Comparison of ENCODE assay signal across 8 cellular contexts in genomic region chr16:81808933-81809480, GRCh38. TPM values are rescaled to one million over a fixed set of nuclear protein-coding genes. Genes with fewer than 3 reads are reported as not detected.
DNase-seq lines count a peak whose midpoint lies in the region; ATAC-seq and TF ChIP-seq lines count a peak whose summit lies in the region.

No MANE protein-coding gene starts in this region.

- peak overlapping the region; percentile 89 for H3K27ac ChIP-seq in OCI-LY3 (ENCODE audit: low read length)

- peaks cover 33% of the 10 kb centered on the region for H3K36me3 ChIP-seq in OCI-LY3 (replicated peaks; ENCODE audit: low read depth, low read length)

- TF ChIP-seq CTCF in OCI-LY3 (IDR thresholded peaks at IDR 0.05; ENCODE audit: low read depth, low read length) = no peak

- H3K27me3 ChIP-seq in OCI-LY3 (ENCODE audit: low read depth, low read length) = no peaks in the 10 kb centered on the region

- peaks cover 91% of the 10 kb centered on the region for H3K79me2 ChIP-seq in OCI-LY3 (ENCODE audit: low read length)

- ATAC-seq in HG02885 (IDR thresholded peaks at IDR 0.05; ENCODE audit: poor library complexity, unreplicated experiment) = peak; percentile 79
- peak; percentile 88 to 89 for ATAC-seq in stimulated activated naive B cell treated with anti-CD40 and anti-IgM and Interleukin-4, amounts not matched to agents 10 μg/mL and 1 μg/mL and 100 μg/mL, for 72 hours (replicated peaks)

- intact Hi-C loops in activated CD4-positive, alpha-beta T cell treated with anti-CD3 and anti-CD28 coated beads, Interleukin-2, amount 10 ng/mL, durations not matched to agents 24 days and 14 days (cut with micrococcal nuclease) = no loop called here

- peaks cover 1% of the 10 kb centered on the region for H3K36me3 Mint-ChIP-seq in activated CD4-positive, alpha-beta T cell treated with anti-CD3 and anti-CD28 coated beads, Interleukin-2, amount 10 ng/mL, durations not matched to agents 24 days and 14 days (ENCODE audit: low read depth)
- peaks cover 66 to 90% of the 10 kb centered on the region in 2 donors for H3K36me3 Mint-ChIP-seq in stimulated activated naive B cell treated with anti-CD40 and anti-IgM and Interleukin-4, amounts not matched to agents 10 μg/mL and 1 μg/mL and 100 μg/mL, for 72 hours

- peaks cover 2% of the 10 kb centered on the region; the same call in 1 of the 2 replicates for H3K9me3 ChIP-seq in OCI-LY3 (ENCODE audit: insufficient read depth, low read length)

- no peak overlapping the region for H2AFZ ChIP-seq in OCI-LY3 (ENCODE audit: low read depth, low read length)

- H4K20me1 ChIP-seq in OCI-LY3 (ENCODE audit: insufficient read depth, low read length) = peaks cover 62% of the 10 kb centered on the region

- peaks cover 83% of the 10 kb centered on the region for H3K4me1 ChIP-seq in OCI-LY3 (ENCODE audit: low read length)

- H3K9ac ChIP-seq in OCI-LY3 (ENCODE audit: low read length) = peak overlapping the region; percentile 20; the same call in 1 of the 2 replicates

- H3K27me3 Mint-ChIP-seq in activated CD4-positive, alpha-beta T cell treated with anti-CD3 and anti-CD28 coated beads, Interleukin-2, amount 10 ng/mL, durations not matched to agents 24 days and 14 days = peaks cover 6% of the 10 kb centered on the region
- no peaks in the 10 kb centered on the region for H3K27me3 Mint-ChIP-seq in stimulated activated naive B cell treated with anti-CD40 and anti-IgM and Interleukin-4, amounts not matched to agents 10 μg/mL and 1 μg/mL and 100 μg/mL, for 72 hours

- peak; percentile 67 for DNase-seq in activated CD4-positive, alpha-beta T cell treated with anti-CD3 and anti-CD28 coated beads, Interleukin-2, amount 10 ng/mL, durations not matched to agents 24 days and 14 days
- DNase-seq in activated CD4-positive, alpha-beta T cell treated with anti-CD3 and anti-CD28 coated beads, Interleukin-2, amount 50 U/mL, for 4 hours = no peak
- DNase-seq in stimulated activated naive B cell treated with anti-CD40 and anti-IgM and Interleukin-4, amounts not matched to agents 10 μg/mL and 1 μg/mL and 100 μg/mL, for 72 hours = peak; percentile 84
- DNase-seq in OCI-M1 (lab: John Stamatoyannopoulos, UW) = no peak
- DNase-seq in SHP77 (lab: John Stamatoyannopoulos, UW) = no peak
- DNase-seq in NCI-H2081 (lab: John Stamatoyannopoulos, UW) = no peak

- no peaks in the 10 kb centered on the region for H3K9me3 Mint-ChIP-seq in activated CD4-positive, alpha-beta T cell treated with anti-CD3 and anti-CD28 coated beads, Interleukin-2, amount 10 ng/mL, durations not matched to agents 24 days and 14 days
- H3K9me3 Mint-ChIP-seq in stimulated activated naive B cell treated with anti-CD40 and anti-IgM and Interleukin-4, amounts not matched to agents 10 μg/mL and 1 μg/mL and 100 μg/mL, for 72 hours = peaks cover 4 to 8% of the 10 kb centered on the region in 2 donors

- peak overlapping the region; percentile 29; the same call in 1 of the 2 replicates for H3K4me3 ChIP-seq in OCI-LY3 (ENCODE audit: low read length)

- peak overlapping the region; percentile 72 for H3K4me2 ChIP-seq in OCI-LY3 (ENCODE audit: low read length)

- H3K4me1 Mint-ChIP-seq in activated CD4-positive, alpha-beta T cell treated with anti-CD3 and anti-CD28 coated beads, Interleukin-2, amount 10 ng/mL, durations not matched to agents 24 days and 14 days = peaks cover 19% of the 10 kb centered on the region
- H3K4me1 Mint-ChIP-seq in stimulated activated naive B cell treated with anti-CD40 and anti-IgM and Interleukin-4, amounts not matched to agents 10 μg/mL and 1 μg/mL and 100 μg/mL, for 72 hours = peaks cover 81 to 100% of the 10 kb centered on the region in 2 donors

- H3K4me3 Mint-ChIP-seq in activated CD4-positive, alpha-beta T cell treated with anti-CD3 and anti-CD28 coated beads, Interleukin-2, amount 10 ng/mL, durations not matched to agents 24 days and 14 days = no peak overlapping the region
- peak overlapping the region; percentile 55 to 65 for H3K4me3 Mint-ChIP-seq in stimulated activated naive B cell treated with anti-CD40 and anti-IgM and Interleukin-4, amounts not matched to agents 10 μg/mL and 1 μg/mL and 100 μg/mL, for 72 hours

- H3K27ac Mint-ChIP-seq in activated CD4-positive, alpha-beta T cell treated with anti-CD3 and anti-CD28 coated beads, Interleukin-2, amount 10 ng/mL, durations not matched to agents 24 days and 14 days = peak overlapping the region; percentile 39
- H3K27ac Mint-ChIP-seq in stimulated activated naive B cell treated with anti-CD40 and anti-IgM and Interleukin-4, amounts not matched to agents 10 μg/mL and 1 μg/mL and 100 μg/mL, for 72 hours = peak overlapping the region; percentile 95

RNA-seq across cellular contexts. Expression of gene PLCG2, which starts 29.9 kb away (rescaled TPM):
- 6.8 and 6.9 TPM in 2 replicates for total RNA-seq in activated CD4-positive, alpha-beta T cell treated with anti-CD3 and anti-CD28 coated beads, Interleukin-2, amount 10 ng/mL, durations not matched to agents 24 days and 14 days

Comparison
In these comparisons a context has a peak if more than half of its experiments do, and no peak if none do; other contexts are left out.
1. DNase-seq: peak in activated CD4-positive, alpha-beta T cell treated with anti-CD3 and anti-CD28 coated beads, Interleukin-2, amount 10 ng/mL, durations not matched to agents 24 days and 14 days (single experiment) and stimulated activated naive B cell treated with anti-CD40 and anti-IgM and Interleukin-4, amounts not matched to agents 10 μg/mL and 1 μg/mL and 100 μg/mL, for 72 hours (single experiment); none in activated CD4-positive, alpha-beta T cell treated with anti-CD3 and anti-CD28 coated beads, Interleukin-2, amount 50 U/mL, for 4 hours (0 of 2), OCI-M1 (single experiment), SHP77 (0 of 2) and NCI-H2081 (0 of 2).